31 cellular contexts compared by ENCODE assay signal in genomic region chr10:123852411-123852951, GRCh38. TPM values are rescaled to one million over a fixed set of nuclear protein-coding genes. Genes with fewer than 3 reads are reported as not detected.
"Had no signal": no experiment of that assay in that cellular context is flagged by ENCODE, and none has a peak within 500 bp of the region (broad histone marks: within the 10 kb centered on the region; RNA-seq: fewer than 3 reads in every experiment).

No MANE protein-coding gene starts in this region.

- H3K27ac Mint-ChIP-seq: naive B cell; natural killer cell; nephron; progenitor cell of endocrine pancreas; stimulated activated memory B cell treated with anti-CD40 and anti-IgM and Interleukin-4, amounts not matched to agents 10 μg/mL and 1 μg/mL and 100 μg/mL, for 72 hours; stimulated activated naive CD8-positive, alpha-beta T cell treated with anti-CD3 and anti-CD28 coated beads, Interleukin-15, amount 100 ng/mL, for 72 hours; type B pancreatic cell had no signal

- H3K4me3 Mint-ChIP-seq: naive B cell; natural killer cell; nephron; stimulated activated memory B cell treated with anti-CD40 and anti-IgM and Interleukin-4, amounts not matched to agents 10 μg/mL and 1 μg/mL and 100 μg/mL, for 72 hours; stimulated activated naive CD8-positive, alpha-beta T cell treated with anti-CD3 and anti-CD28 coated beads, Interleukin-15, amount 100 ng/mL, for 72 hours; type B pancreatic cell had no signal

- ATAC-seq: natural killer cell; pancreas; psoas muscle; right cardiac atrium; right lobe of liver; stimulated activated memory B cell treated with anti-CD40 and anti-IgM and Interleukin-4, amounts not matched to agents 10 μg/mL and 1 μg/mL and 100 μg/mL, for 72 hours; stimulated activated naive CD8-positive, alpha-beta T cell treated with anti-CD3 and anti-CD28 coated beads, Interleukin-15, amount 100 ng/mL, for 72 hours; stimulated activated naive CD8-positive, alpha-beta T cell treated with anti-CD3 and anti-CD28 coated beads, Interleukin-15, Interleukin-2, amounts not matched to agents 100 U/mL and 50 U/mL, for 24 hours; upper lobe of right lung had no signal

- H3K4me1 ChIP-seq: pancreas, psoas muscle, right lobe of liver, spleen, upper lobe of right lung had no signal

- H3K27me3 ChIP-seq: right lobe of liver, suprapubic skin, testis, tibial artery, transverse colon, upper lobe of right lung, vagina had no signal

- H3K9me3 Mint-ChIP-seq: natural killer cell, nephron, type B pancreatic cell had no signal

- H3K27ac ChIP-seq: pancreas, psoas muscle, right lobe of liver, skin epidermis, spleen, suprapubic skin, testis, transverse colon, upper lobe of right lung, vagina had no signal

- H3K36me3 Mint-ChIP-seq: naive B cell; natural killer cell; stimulated activated memory B cell treated with anti-CD40 and anti-IgM and Interleukin-4, amounts not matched to agents 10 μg/mL and 1 μg/mL and 100 μg/mL, for 72 hours; type B pancreatic cell had no signal

- H3K4me3 ChIP-seq: pancreas, psoas muscle, right lobe of liver, skin epidermis, smooth muscle cell, spleen, suprapubic skin, testis, tibial artery, transverse colon, upper lobe of right lung, vagina had no signal

- DNase-seq: naive B cell; natural killer cell; occipital lobe; pancreas; psoas muscle; right cardiac atrium; right lobe of liver; spleen; stimulated activated CD4-positive, alpha-beta T cell treated with anti-CD3 and anti-CD28 coated beads, Interleukin-12 subunit alpha, Interleukin-12 subunit beta, amount 100 ng/mL, for 4 hours; stimulated activated CD4-positive, alpha-beta T cell treated with anti-CD3 and anti-CD28 coated beads, Interleukin-1b, Interleukin-23, amount 100 ng/mL, for 48 hours; stimulated activated CD4-positive, alpha-beta T cell treated with anti-CD3 and anti-CD28 coated beads, Interleukin-4, amount 100 ng/mL, for 1 hour; stimulated activated CD4-positive, alpha-beta T cell treated with anti-CD3 and anti-CD28 coated beads, Interleukin-4, amount 100 ng/mL, for 4 hours; stimulated activated CD8-positive, alpha-beta memory T cell treated with anti-CD3 and anti-CD28 coated beads, Interleukin-4, amount 100 ng/mL, for 48 hours; stimulated activated naive CD4-positive, alpha-beta T cell; stimulated activated naive CD8-positive, alpha-beta T cell treated with anti-CD3 and anti-CD28 coated beads, Interleukin-15, amount 100 ng/mL, for 72 hours; stimulated activated naive CD8-positive, alpha-beta T cell treated with anti-CD3 and anti-CD28 coated beads, Interleukin-15, Interleukin-2, amounts not matched to agents 100 U/mL and 50 U/mL, for 24 hours; substantia nigra; testis; tibial artery; transverse colon; upper lobe of right lung had no signal

- H3K9me3 ChIP-seq: pancreas, psoas muscle, right lobe of liver, spleen, suprapubic skin, testis, tibial artery, transverse colon, upper lobe of right lung, vagina had no signal

- H3K4me1 Mint-ChIP-seq: naive B cell; stimulated activated naive CD8-positive, alpha-beta T cell treated with anti-CD3 and anti-CD28 coated beads, Interleukin-15, amount 100 ng/mL, for 72 hours had no signal

- H3K36me3 ChIP-seq: pancreas, right lobe of liver, spleen, suprapubic skin, tibial artery, transverse colon, upper lobe of right lung, vagina had no signal

- H3K27me3 Mint-ChIP-seq: progenitor cell of endocrine pancreas had no signal

RNA-seq across cellular contexts. Expression of gene CPXM2, which starts 39.1 kb away (rescaled TPM):
- total RNA-seq: myocyte, natural killer cell had no signal
- polyA plus RNA-seq: neural cell had no signal
